Comparison of ENCODE assay signal across 1 cellular context in genomic region chr10:131842351-131843088, GRCh38.
TF ChIP-seq lines count a peak whose summit lies in the region.

No MANE protein-coding gene starts in this region.

TF ChIP-seq in H1, 55 proteins besides CTCF, POLR2A, EP300 and RAD21:
- TF ChIP-seq HDAC2 (IDR thresholded peaks at IDR 0.05; ENCODE audit: borderline replicate concordance in 1 of 2, low read depth in 2 of 2, low read length in 2 of 2) (no peak), ATF3 (IDR thresholded peaks at IDR 0.05; ENCODE audit: insufficient read depth, low read depth, low read length) (no peak), FOSL1 (IDR thresholded peaks at IDR 0.05; ENCODE audit: insufficient read depth, low read depth, low read length) (no peak), SAP30 (IDR thresholded peaks at IDR 0.05; ENCODE audit: insufficient read depth, insufficient replicate concordance, low read length) (no peak), SIN3A (conservative IDR thresholded peaks at IDR 0.05 in 1 of 2, IDR thresholded peaks at IDR 0.05 in 1 of 2; ENCODE audit: low read depth in 1 of 2, low read length in 2 of 2) (no peak), ATF2 (IDR thresholded peaks at IDR 0.05; ENCODE audit: low read length) (no peak), BACH1 (IDR thresholded peaks at IDR 0.05; ENCODE audit: low read length) (no peak), NANOG (IDR thresholded peaks at IDR 0.05; ENCODE audit: insufficient read depth, low read depth, low read length, poor library complexity, severe bottlenecking) (no peak), RNF2 (IDR thresholded peaks at IDR 0.05; ENCODE audit: borderline replicate concordance, low read depth, low read length, missing control alignments, poor library complexity, severe bottlenecking) (no peak), EGR1 (IDR thresholded peaks at IDR 0.05; ENCODE audit: borderline replicate concordance, low read depth, low read length) (no peak), SUZ12 (IDR thresholded peaks at IDR 0.05; ENCODE audit: low read length) (no peak), KDM1A (IDR thresholded peaks at IDR 0.05; ENCODE audit: borderline replicate concordance, low read length) (no peak), CHD1 (IDR thresholded peaks at IDR 0.05; ENCODE audit: low read depth, low read length) (no peak)
